ENCODE assay signal across 34 cellular contexts in genomic region chr17:43939886-43940285, GRCh38. TPM values are rescaled to one million over a fixed set of nuclear protein-coding genes. Genes with fewer than 3 reads are reported as not detected.
"Had no signal": no experiment of that assay in that cellular context is flagged by ENCODE, and none has a peak within 500 bp of the region (broad histone marks: within the 10 kb centered on the region; RNA-seq: fewer than 3 reads in every experiment).

No MANE protein-coding gene starts in this region.

- ATAC-seq: esophagus mucosa; gastroesophageal sphincter; left lung; naive thymus-derived CD4-positive, alpha-beta T cell; sciatic nerve had no signal

- H3K4me3 Mint-ChIP-seq: dendritic cell treated with granulocyte-macrophage colony-stimulating factor and Interleukin-4, amounts not matched to agents 40 ng/mL and 50 ng/mL, for 4 days; endodermal cell; mesothelial cell of epicardium had no signal

- H3K27me3 ChIP-seq: hepatocyte, pancreas, thyroid gland had no signal

- H3K27ac Mint-ChIP-seq: dendritic cell treated with granulocyte-macrophage colony-stimulating factor and Interleukin-4, amounts not matched to agents 40 ng/mL and 50 ng/mL, for 4 days; endodermal cell; mesothelial cell of epicardium; progenitor cell of endocrine pancreas had no signal

- H3K9me3 Mint-ChIP-seq: dendritic cell treated with granulocyte-macrophage colony-stimulating factor and Interleukin-4, amounts not matched to agents 40 ng/mL and 50 ng/mL, for 4 days; endodermal cell; mesothelial cell of epicardium; naive thymus-derived CD4-positive, alpha-beta T cell had no signal

- H3K9me3 ChIP-seq: colonic mucosa, gastroesophageal sphincter, heart left ventricle, left lung, neutrophil, pancreas, stomach, thyroid gland had no signal

- H3K36me3 ChIP-seq: colonic mucosa, gastroesophageal sphincter, heart left ventricle, left lung, neutrophil, pancreas, stomach, thyroid gland had no signal

- H3K4me2 ChIP-seq: hepatocyte, smooth muscle cell had no signal

- H3K4me1 ChIP-seq: colonic mucosa, foreskin keratinocyte, pancreas had no signal

- H2AFZ ChIP-seq: hepatocyte had no signal

- H3K36me3 Mint-ChIP-seq: mesothelial cell of epicardium; naive thymus-derived CD4-positive, alpha-beta T cell had no signal

- H3K4me3 ChIP-seq: colonic mucosa, gastroesophageal sphincter, heart left ventricle, hepatocyte, left lung, pancreas, smooth muscle cell, stomach, thyroid gland had no signal

- H3K27ac ChIP-seq: colonic mucosa, epithelial cell of prostate, foreskin keratinocyte, gastroesophageal sphincter, heart left ventricle, hepatocyte, left lung, neutrophil, pancreas, stomach, thyroid gland had no signal

- DNase-seq: colonic mucosa; effector CD8-positive, alpha-beta T cell; foreskin keratinocyte; left cardiac atrium; left lung; naive thymus-derived CD4-positive, alpha-beta T cell; pancreas; stimulated activated CD4-positive, alpha-beta T cell treated with anti-CD3 and anti-CD28 coated beads, Interleukin-12 subunit alpha, Interleukin-12 subunit beta, amount 100 ng/mL, for 4 hours; stimulated activated CD4-positive, alpha-beta T cell treated with anti-CD3 and anti-CD28 coated beads, Interleukin-1b, Interleukin-23, amount 100 ng/mL, for 48 hours; stimulated activated naive CD4-positive, alpha-beta T cell; stomach had no signal

RNA-seq across cellular contexts. Expression of gene PPY, which starts 2.4 kb away (rescaled TPM):
- total RNA-seq: endodermal cell; esophagus mucosa; fibroblast of lung; foreskin keratinocyte; gastroesophageal sphincter; heart left ventricle; hepatocyte; kidney epithelial cell; left cardiac atrium; left lung; lower leg skin; lung microvascular endothelial cell; mesothelial cell of epicardium; mucosa of gallbladder; naive thymus-derived CD4-positive, alpha-beta T cell; omental fat pad; progenitor cell of endocrine pancreas; sciatic nerve; smooth muscle cell; stomach; subcutaneous adipose tissue; temporal lobe; thyroid gland; ureter had no signal
- polyA plus RNA-seq: fibroblast of lung; foreskin keratinocyte; heart left ventricle; hepatocyte; naive thymus-derived CD4-positive, alpha-beta T cell; neural cell; smooth muscle cell; stomach had no signal

RNA-seq across cellular contexts. Expression of gene PYY, which starts 13.9 kb away (rescaled TPM):
- total RNA-seq: esophagus mucosa; foreskin keratinocyte; gastroesophageal sphincter; heart left ventricle; hepatocyte; kidney epithelial cell; left cardiac atrium; left lung; lower leg skin; lung microvascular endothelial cell; mesothelial cell of epicardium; mucosa of gallbladder; naive thymus-derived CD4-positive, alpha-beta T cell; omental fat pad; sciatic nerve; smooth muscle cell; subcutaneous adipose tissue; temporal lobe; ureter had no signal
- polyA plus RNA-seq: fibroblast of lung; heart left ventricle; naive thymus-derived CD4-positive, alpha-beta T cell; neural cell; smooth muscle cell had no signal
